Comparison of ENCODE assay signal across 7 cellular contexts in genomic region chr14:102510616-102511520, GRCh38. TPM values are rescaled to one million over a fixed set of nuclear protein-coding genes. Genes with fewer than 3 reads are reported as not detected.
DNase-seq lines count a peak whose midpoint lies in the region; ATAC-seq, FAIRE-seq and TF ChIP-seq lines count a peak whose summit lies in the region.

No MANE protein-coding gene starts in this region.

- H2AFZ ChIP-seq in SU-DHL-6 (ENCODE audit: low read depth, low read length, severe bottlenecking): peak overlapping the region; percentile 76
- H2AFZ ChIP-seq in trophoblast cell (ENCODE audit: insufficient read depth, low read length, poor library complexity): peak overlapping the region; percentile 56

- no peaks in the 10 kb centered on the region for H3K9me3 ChIP-seq in SU-DHL-6 (ENCODE audit: insufficient read depth, low read length)
- H3K9me3 ChIP-seq in trophoblast cell (ENCODE audit: insufficient read depth, low read depth, low read length): no peaks in the 10 kb centered on the region

- H2BK5ac ChIP-seq in trophoblast cell (ENCODE audit: low read depth, low read length, poor library complexity): peak overlapping the region; percentile 5

- H4K91ac ChIP-seq in trophoblast cell (ENCODE audit: low read depth, low read length): peak overlapping the region; percentile 42

- H2BK12ac ChIP-seq in trophoblast cell (ENCODE audit: low read length): peak overlapping the region; percentile 63

- H3K4ac ChIP-seq in trophoblast cell (ENCODE audit: low read depth, low read length): no peak overlapping the region

- H3K27me3 ChIP-seq in SU-DHL-6 (ENCODE audit: low read length) (no peaks in the 10 kb centered on the region), trophoblast cell (ENCODE audit: insufficient read depth, low read length) (no peaks in the 10 kb centered on the region)

- H4K20me1 ChIP-seq in SU-DHL-6 (ENCODE audit: low read depth, low read length): no peaks in the 10 kb centered on the region

- H3K36me3 ChIP-seq in SU-DHL-6 (ENCODE audit: low read length) (no peaks in the 10 kb centered on the region), trophoblast cell (ENCODE audit: control insufficient read depth in 1 of 2, insufficient read depth in 2 of 2, low read length in 2 of 2) (peaks cover 17% of the 10 kb centered on the region in 2 experiments)

- H4K12ac ChIP-seq in trophoblast cell (ENCODE audit: low read depth, low read length): peak overlapping the region; percentile 25

- peak overlapping the region; percentile 43; the same call in 1 of the 2 replicates for H3K9ac ChIP-seq in SU-DHL-6 (ENCODE audit: low read length)
- peak overlapping the region; percentile 64 for H3K9ac ChIP-seq in trophoblast cell (ENCODE audit: low read length)

- H3K4me2 ChIP-seq in SU-DHL-6 (ENCODE audit: low read depth, low read length, poor library complexity, severe bottlenecking) (peak overlapping the region; percentile 51), trophoblast cell (ENCODE audit: low read length) (peak overlapping the region; percentile 97)

- H3K27ac ChIP-seq in SU-DHL-6 (ENCODE audit: low read depth, low read length) (no peak overlapping the region), trophoblast cell (ENCODE audit: low read depth, low read length) (peak overlapping the region; percentile 60)

- H3F3A ChIP-seq in SU-DHL-6 (ENCODE audit: insufficient read depth): no peaks in the 10 kb centered on the region

- H3K9me2 ChIP-seq in SU-DHL-6 (replicated peaks; ENCODE audit: insufficient read depth, low read length): no peaks in the 10 kb centered on the region

- no CpG with 5 or more reads among the region's 19 CpGs for WGBS in trophoblast cell (ENCODE audit: extremely low coverage, insufficient coverage, insufficient read length)

- H3K14ac ChIP-seq in trophoblast cell (ENCODE audit: low read length): peak overlapping the region; percentile 47

- H3K4me1 ChIP-seq in trophoblast cell (ENCODE audit: control insufficient read depth in 1 of 2, insufficient read depth in 2 of 2, low read length in 2 of 2): peaks cover 15 to 22% of the 10 kb centered on the region in 2 experiments

- peak overlapping the region; percentile 60 for H4K8ac ChIP-seq in trophoblast cell (ENCODE audit: low read depth, low read length)

- H2AK5ac ChIP-seq in trophoblast cell (ENCODE audit: low read length): peak overlapping the region; percentile 83

- DNase-seq in HTR-8/SVneo (ENCODE audit: insufficient read length, low spot score): no peak
- DNase-seq in epithelial cell of proximal tubule (ENCODE audit: low read depth): no peak
- DNase-seq in trophoblast cell: peak; percentile 64 to 81
- no peak for DNase-seq in NCI-H1930 (lab: John Stamatoyannopoulos, UW)
- DNase-seq in RCC 7860 (ENCODE audit: low spot score): no peak

- H2BK120ac ChIP-seq in trophoblast cell (ENCODE audit: insufficient read depth, low read length, poor library complexity): peak overlapping the region; percentile 28

- FAIRE-seq in HTR-8/SVneo (lab: Jason Lieb, UNC) (peak; percentile 38), RCC 7860 (lab: Jason Lieb, UNC) (no peak)

- H3K18ac ChIP-seq in trophoblast cell (ENCODE audit: low read length): peak overlapping the region; percentile 19

- no peaks in the 10 kb centered on the region for H3K79me2 ChIP-seq in SU-DHL-6 (ENCODE audit: insufficient read depth, low read length)
- H3K79me2 ChIP-seq in trophoblast cell (ENCODE audit: control insufficient read depth, insufficient read depth, low read length, poor library complexity): peaks cover 6% of the 10 kb centered on the region

- TF ChIP-seq CTCF in SU-DHL-6 (IDR thresholded peaks at IDR 0.05; ENCODE audit: insufficient read depth, low read length, poor library complexity, severe bottlenecking): no peak
- no peak for TF ChIP-seq CTCF in epithelial cell of proximal tubule (conservative IDR thresholded peaks at IDR 0.05; ENCODE audit: low read depth, low read length)

- H3K4me3 ChIP-seq in SU-DHL-6 (ENCODE audit: insufficient read depth, low read length, poor library complexity, severe bottlenecking): peak overlapping the region; percentile 48
- peak overlapping the region; percentile 59 for H3K4me3 ChIP-seq in epithelial cell of proximal tubule (ENCODE audit: low read depth, low read length)
- peak overlapping the region; percentile 79 for H3K4me3 ChIP-seq in trophoblast cell (ENCODE audit: low read depth, low read length)

- ATAC-seq in GM21737 (IDR thresholded peaks at IDR 0.05; ENCODE audit: unreplicated experiment): no peak

- H3K23ac ChIP-seq in trophoblast cell (ENCODE audit: low read length): no peak overlapping the region

- H3K79me1 ChIP-seq in trophoblast cell (ENCODE audit: low read length): peaks cover 10% of the 10 kb centered on the region

RNA-seq across cellular contexts. Expression of gene ANKRD9, which starts 1.3 kb away (rescaled TPM):
- total RNA-seq in epithelial cell of proximal tubule: 49.6 and 137 TPM in 2 replicates
- 9.8 and 10.1 TPM in 2 replicates for polyA plus RNA-seq in trophoblast cell (2013)

Comparison
In these comparisons a context has a peak if more than half of its experiments do, and no peak if none do; other contexts are left out.
1. DNase-seq: peak in trophoblast cell (2 of 2); none in HTR-8/SVneo (single experiment), epithelial cell of proximal tubule (single experiment), NCI-H1930 (0 of 2) and RCC 7860 (single experiment).
2. Peak in every context shown above with its lines, with median percentiles within 50 percentile points of each other: H3K4me3 ChIP-seq.